12 cellular contexts compared by ENCODE assay signal in the genomic region with DNA sequence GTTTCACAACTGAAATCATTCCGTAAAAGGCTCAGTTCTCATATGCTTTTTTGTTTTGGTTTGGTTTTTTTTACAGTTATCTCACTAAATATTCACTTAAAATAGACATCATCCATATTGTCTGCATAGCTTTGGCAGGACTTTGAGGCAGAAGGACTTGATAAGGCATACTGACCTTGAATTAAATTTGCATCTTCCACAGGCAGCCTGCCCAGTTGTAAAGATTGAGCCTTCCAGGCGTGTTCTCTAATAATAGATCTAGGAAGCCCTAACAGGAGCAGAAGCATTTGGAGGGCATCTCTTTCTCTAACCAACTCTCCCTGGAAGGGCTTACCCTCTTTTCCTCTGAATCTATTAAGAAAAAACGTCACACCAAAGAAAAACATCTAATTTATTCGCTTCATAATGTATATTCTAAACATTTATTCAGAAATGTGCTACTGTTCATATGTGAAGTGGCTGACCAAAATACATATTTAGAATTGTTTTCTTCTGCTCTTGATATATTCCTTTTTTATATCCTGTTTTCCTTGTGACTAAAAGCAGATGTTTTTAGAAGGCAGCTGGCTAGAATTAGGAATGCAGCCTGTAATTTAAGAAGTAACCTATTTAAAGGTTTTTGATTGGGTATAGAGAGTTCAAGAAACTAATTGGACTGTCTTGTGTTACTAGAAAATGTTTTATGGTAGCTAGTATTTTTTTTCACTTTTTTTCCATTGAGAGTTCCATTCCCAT. TPM values are rescaled to one million over a fixed set of nuclear protein-coding genes. Genes with fewer than 3 reads are reported as not detected.
A peak's percentile ranks its signal among the peaks of the same experiment; 100 is the strongest.
DNase-seq lines count a peak whose midpoint lies in the region; ATAC-seq and TF ChIP-seq lines count a peak whose summit lies in the region.
"Had no signal": no experiment of that assay in that cellular context is flagged by ENCODE, and none has a peak within 500 bp of the region (broad histone marks: within the 10 kb centered on the region; RNA-seq: fewer than 3 reads in every experiment).

No MANE protein-coding gene starts in this region.

- peak in 1 of 2 donors; percentile 95 for ATAC-seq in gastrocnemius medialis
- no peak for ATAC-seq in HG02623 (IDR thresholded peaks at IDR 0.05; ENCODE audit: unreplicated experiment)
- ATAC-seq: effector memory CD8-positive, alpha-beta T cell had no signal

- H3K27me3 ChIP-seq in ascending aorta (no peaks in the 10 kb centered on the region), left ventricle myocardium inferior (ENCODE audit: low read depth) (no peaks in the 10 kb centered on the region), gastrocnemius medialis (no peaks in the 10 kb centered on the region)

- H3K4me3 ChIP-seq in ascending aorta: peak overlapping the region in 1 of 2 donors; percentile 53
- peak overlapping the region; percentile 15 for H3K4me3 ChIP-seq in left ventricle myocardium inferior
- H3K4me3 ChIP-seq in gastrocnemius medialis: no peak overlapping the region

- peaks cover 0 to 15% of the 10 kb centered on the region in 2 donors for H3K4me1 ChIP-seq in ascending aorta
- H3K4me1 ChIP-seq in left ventricle myocardium inferior: peaks cover 51% of the 10 kb centered on the region
- peaks cover 25% of the 10 kb centered on the region in 2 donors for H3K4me1 ChIP-seq in gastrocnemius medialis

- DNase-seq in EH (ENCODE audit: low read depth) (peak; percentile 69), ascending aorta (ENCODE audit: low spot score in 2 of 2) (no peak), left ventricle myocardium inferior (peak; percentile 25), gastrocnemius medialis (peak in 1 of 2 donors; percentile 41), SW 1271 (lab: John Stamatoyannopoulos, UW) (no peak), GM13976 (ENCODE audit: low spot score) (no peak), GOT3 (lab: John Stamatoyannopoulos, UW) (no peak)
- DNase-seq: activated naive CD4-positive, alpha-beta T cell; effector memory CD8-positive, alpha-beta T cell; nephron progenitor cell; stimulated activated CD4-positive, alpha-beta T cell treated with anti-CD3 and anti-CD28 coated beads, Interleukin-4, amount 100 ng/mL, for 1 hour had no signal

- no peaks in the 10 kb centered on the region for H3K9me3 ChIP-seq in ascending aorta
- H3K9me3 ChIP-seq in left ventricle myocardium inferior (replicated peaks): no peaks in the 10 kb centered on the region
- H3K9me3 ChIP-seq in gastrocnemius medialis: no peaks in the 10 kb centered on the region

- H3K36me3 ChIP-seq in ascending aorta (peaks cover 0 to 3% of the 10 kb centered on the region in 2 donors), left ventricle myocardium inferior (no peaks in the 10 kb centered on the region), gastrocnemius medialis (no peaks in the 10 kb centered on the region)

- TF ChIP-seq CTCF in ascending aorta (IDR thresholded peaks at IDR 0.05): no peak
- TF ChIP-seq CTCF in left ventricle myocardium inferior (IDR thresholded peaks at IDR 0.05; ENCODE audit: borderline replicate concordance): no peak
- no peak for TF ChIP-seq CTCF in gastrocnemius medialis (IDR thresholded peaks at IDR 0.05 in 4 of 5, conservative IDR thresholded peaks at IDR 0.05 in 1 of 5)
- no peak for TF ChIP-seq CTCF in GM13976 (IDR thresholded peaks at IDR 0.05; ENCODE audit: borderline replicate concordance, control extremely low read depth, extremely low read depth, insufficient read depth, missing control alignments)

- in situ Hi-C loops in gastrocnemius medialis (cut with MboI; ENCODE audit: low sequenced_read_pairs in 4 of 4) (loop anchor here in 1 of 4 donors (25.0 kb wide), 1 partner anchor 211 kb away; a partner anchor contains a TSS), GM13976 (cut with MboI; ENCODE audit: low sequenced_read_pairs, unreplicated experiment) (no loop called here)

- intact Hi-C loops in ascending aorta (cut with DNase I): loop anchor here (5.0 kb wide), 1 partner anchor 71 kb away; no protein-coding TSS in a partner anchor
- intact Hi-C loops in left ventricle myocardium inferior (cut with micrococcal nuclease): no loop called here
- intact Hi-C loops in gastrocnemius medialis (cut with DNase I; ENCODE audit: low total_unique reads): no loop called here

- H3K27ac ChIP-seq in ascending aorta (peak overlapping the region; percentile 77 to 78), left ventricle myocardium inferior (replicated peaks) (peak overlapping the region; percentile 81), gastrocnemius medialis (peak overlapping the region; percentile 33 to 70 (median 56))

- no peak for TF ChIP-seq POLR2A in gastrocnemius medialis (IDR thresholded peaks at IDR 0.05)

RNA-seq across cellular contexts. Expression of a gene that starts 20.2 kb away (rescaled TPM):
- total RNA-seq in ascending aorta: 24.2 TPM
- 22.3 TPM for total RNA-seq in left ventricle myocardium inferior
- 10 to 100 TPM; 22.8 to 33.0 (median 25.3) TPM for total RNA-seq in gastrocnemius medialis

Comparison
In these comparisons a context has a peak if more than half of its experiments do, and no peak if none do; other contexts are left out.
1. DNase-seq: peak in EH (single experiment) and left ventricle myocardium inferior (single experiment); none in ascending aorta (0 of 2), SW 1271 (0 of 2), GM13976 (single experiment) and GOT3 (single experiment).
2. Peak in every context shown above with its lines, with median percentiles within 50 percentile points of each other: H3K27ac ChIP-seq.